ENCODE assay signal across 22 cellular contexts in genomic region chr1:46569909-46570725, GRCh38. TPM values are rescaled to one million over a fixed set of nuclear protein-coding genes. Genes with fewer than 3 reads are reported as not detected.
"Had no signal": no experiment of that assay in that cellular context is flagged by ENCODE, and none has a peak within 500 bp of the region (broad histone marks: within the 10 kb centered on the region; RNA-seq: fewer than 3 reads in every experiment).

No MANE protein-coding gene starts in this region.

- H3K4me3 ChIP-seq: adrenal gland, body of pancreas, coronary artery, esophagus squamous epithelium, tibial artery, vagina had no signal

- H3K9me3 ChIP-seq: adrenal gland, body of pancreas, esophagus squamous epithelium, tibial artery, vagina had no signal

- ATAC-seq: activated CD8-positive, alpha-beta T cell treated with anti-CD3 and anti-CD28 coated beads, Interleukin-2, amount 10 ng/mL, durations not matched to agents 7 days and 5 days; body of pancreas; stimulated activated memory B cell treated with anti-CD40 and anti-IgM and Interleukin-4, amounts not matched to agents 10 μg/mL and 1 μg/mL and 100 μg/mL, for 72 hours had no signal

- H3K27ac ChIP-seq: adrenal gland, body of pancreas, tibial artery, vagina had no signal

- H3K27me3 ChIP-seq: adrenal gland, body of pancreas, esophagus squamous epithelium, tibial artery, vagina had no signal

- DNase-seq: activated CD4-positive, alpha-beta T cell treated with anti-CD3 and anti-CD28 coated beads, Interleukin-2, amount 10 ng/mL, durations not matched to agents 24 days and 14 days; activated CD4-positive, CD25-positive, alpha-beta regulatory T cell; activated CD8-positive, alpha-beta memory T cell treated with anti-CD3 and anti-CD28 coated beads, Interleukin-2, amount 50 U/mL, for 4 hours; activated CD8-positive, alpha-beta T cell treated with anti-CD3 and anti-CD28 coated beads, Interleukin-2, amount 10 ng/mL, durations not matched to agents 7 days and 5 days; activated effector memory CD4-positive, alpha-beta T cell treated with anti-CD3 and anti-CD28 coated beads, Interleukin-2, amount 50 U/mL, for 16 hours; activated T-cell treated with anti-CD3 and anti-CD28 coated beads, Interleukin-2, amount 50 U/mL, for 48 hours; body of pancreas; central memory CD4-positive, alpha-beta T cell; effector CD4-positive, alpha-beta T cell; esophagus squamous epithelium; hippocampal formation; stimulated activated CD4-positive, alpha-beta T cell treated with anti-CD3 and anti-CD28 coated beads, Interleukin-2, amount 100 ng/mL, for 48 hours had no signal

- H3K4me1 ChIP-seq: adrenal gland, vagina had no signal

RNA-seq across cellular contexts. Expression of gene KNCN, which starts 18.7 kb away (rescaled TPM):
- total RNA-seq: activated CD4-positive, alpha-beta T cell treated with anti-CD3 and anti-CD28 coated beads, Interleukin-2, amount 10 ng/mL, durations not matched to agents 24 days and 14 days; activated CD8-positive, alpha-beta T cell treated with anti-CD3 and anti-CD28 coated beads, Interleukin-2, amount 10 ng/mL, durations not matched to agents 7 days and 5 days; adrenal gland; body of pancreas; esophagus squamous epithelium; kidney epithelial cell; liver; mesenteric fat pad; osteocyte; vagina had no signal
- polyA plus RNA-seq: liver, neural cell had no signal
